9 cellular contexts compared by ENCODE assay signal in genomic region chr12:67593041-67593870, GRCh38. TPM values are rescaled to one million over a fixed set of nuclear protein-coding genes. Genes with fewer than 3 reads are reported as not detected.
DNase-seq lines count a peak whose midpoint lies in the region; TF ChIP-seq lines count a peak whose summit lies in the region.
"Had no signal": no experiment of that assay in that cellular context is flagged by ENCODE, and none has a peak within 500 bp of the region (broad histone marks: within the 10 kb centered on the region; RNA-seq: fewer than 3 reads in every experiment).

No MANE protein-coding gene starts in this region.

- H2AFZ ChIP-seq in smooth muscle cell (ENCODE audit: low read depth): no peak overlapping the region

- H3K4me1 ChIP-seq in endodermal cell (ENCODE audit: control insufficient read depth, insufficient read depth, low read length) (no peaks in the 10 kb centered on the region), smooth muscle cell (ENCODE audit: low read depth) (no peaks in the 10 kb centered on the region), testis (no peaks in the 10 kb centered on the region)

- no peak for TF ChIP-seq POLR2A in testis (IDR thresholded peaks at IDR 0.05)

- no peak overlapping the region for H3K9ac ChIP-seq in endodermal cell (ENCODE audit: extremely low read depth, low read length, poor library complexity, severe bottlenecking)
- H3K9ac ChIP-seq in smooth muscle cell (ENCODE audit: low read depth): no peak overlapping the region

- peak overlapping the region; percentile 27 for H3K4me3 Mint-ChIP-seq in activated CD4-positive, alpha-beta T cell treated with anti-CD3 and anti-CD28 coated beads, Interleukin-2, amount 10 ng/mL, durations not matched to agents 24 days and 14 days
- H3K4me3 Mint-ChIP-seq in endodermal cell: no peak overlapping the region

- no peak for TF ChIP-seq CTCF in endodermal cell (conservative IDR thresholded peaks at IDR 0.05)
- TF ChIP-seq CTCF in smooth muscle cell (IDR thresholded peaks at IDR 0.05; ENCODE audit: borderline replicate concordance, insufficient read depth, poor library complexity, severe bottlenecking): no peak
- TF ChIP-seq CTCF in testis (IDR thresholded peaks at IDR 0.05): no peak

- no peaks in the 10 kb centered on the region for H4K20me1 ChIP-seq in smooth muscle cell (ENCODE audit: low read depth)

- H3K79me2 ChIP-seq in smooth muscle cell (ENCODE audit: low read depth): no peaks in the 10 kb centered on the region

- no peak overlapping the region for H3K4me3 ChIP-seq in MG63
- no peak overlapping the region for H3K4me3 ChIP-seq in endodermal cell (ENCODE audit: low read length)
- H3K4me3 ChIP-seq in smooth muscle cell: no peak overlapping the region
- no peak overlapping the region for H3K4me3 ChIP-seq in testis
- H3K4me3 ChIP-seq: coronary artery had no signal

- WGBS in endodermal cell (ENCODE audit: insufficient coverage in 1 of 2, insufficient read length in 1 of 2), 2 experiments: 92% methylated on average over 1 of the region's 1 CpG; no CpG with 5 or more reads in 1 of the 2 experiments
- 79% methylated on average over 1 of the region's 1 CpG for WGBS in smooth muscle cell (ENCODE audit: low lambda C conversion rate)
- 83 to 89% methylated on average over 1 of the region's 1 CpG for WGBS in testis, 2 donors

- no peaks in the 10 kb centered on the region for H3K27me3 ChIP-seq in MG63
- H3K27me3 ChIP-seq in endodermal cell (ENCODE audit: control insufficient read depth, insufficient read depth, low read length, poor library complexity, severe bottlenecking): no peaks in the 10 kb centered on the region
- no peaks in the 10 kb centered on the region for H3K27me3 ChIP-seq in smooth muscle cell (ENCODE audit: low read depth)
- H3K27me3 ChIP-seq in testis: no peaks in the 10 kb centered on the region

- H3K27ac ChIP-seq in endodermal cell (ENCODE audit: low read depth, low read length) (no peak overlapping the region), smooth muscle cell (ENCODE audit: low read depth) (peak overlapping the region; percentile 58), testis (no peak overlapping the region)
- H3K27ac ChIP-seq: coronary artery had no signal

- peaks cover 14% of the 10 kb centered on the region for H3K9me3 Mint-ChIP-seq in activated CD4-positive, alpha-beta T cell treated with anti-CD3 and anti-CD28 coated beads, Interleukin-2, amount 10 ng/mL, durations not matched to agents 24 days and 14 days
- peaks cover 7% of the 10 kb centered on the region for H3K9me3 Mint-ChIP-seq in endodermal cell

- peak overlapping the region; percentile 27 for H3K4me2 ChIP-seq in smooth muscle cell

- no peaks in the 10 kb centered on the region for H3K36me3 Mint-ChIP-seq in activated CD4-positive, alpha-beta T cell treated with anti-CD3 and anti-CD28 coated beads, Interleukin-2, amount 10 ng/mL, durations not matched to agents 24 days and 14 days (ENCODE audit: low read depth)
- H3K36me3 Mint-ChIP-seq in endodermal cell (ENCODE audit: low read depth): no peaks in the 10 kb centered on the region

- H3F3A ChIP-seq in smooth muscle cell (ENCODE audit: low read depth): peaks cover 7% of the 10 kb centered on the region

- DNase-seq in activated CD4-positive, alpha-beta T cell treated with anti-CD3 and anti-CD28 coated beads, Interleukin-2, amount 10 ng/mL, durations not matched to agents 24 days and 14 days: peak; percentile 60
- no peak for DNase-seq in activated CD4-positive, alpha-beta T cell treated with anti-CD3 and anti-CD28 coated beads, Interleukin-2, amount 50 U/mL, for 4 hours
- DNase-seq in MG63: peak; percentile 59
- peak; percentile 52 for DNase-seq in endodermal cell
- no peak for DNase-seq in smooth muscle cell (lab: John Stamatoyannopoulos, UW; ENCODE audit: unreplicated experiment)
- no peak for DNase-seq in NK-92 (lab: John Stamatoyannopoulos, UW; ENCODE audit: unreplicated experiment)
- DNase-seq in testis: no peak
- no peak for DNase-seq in pons (ENCODE audit: low spot score)

- intact Hi-C loops in activated CD4-positive, alpha-beta T cell treated with anti-CD3 and anti-CD28 coated beads, Interleukin-2, amount 10 ng/mL, durations not matched to agents 24 days and 14 days (cut with micrococcal nuclease): loop anchor here (2.0 to 5.0 kb wide), 3 partner anchors 39 to 106 kb away; partner anchors contain the start of gene DYRK2
- intact Hi-C loops in testis (cut with DNase I; ENCODE audit: low total_unique reads): no loop called here

- peaks cover 3% of the 10 kb centered on the region for H3K27me3 Mint-ChIP-seq in activated CD4-positive, alpha-beta T cell treated with anti-CD3 and anti-CD28 coated beads, Interleukin-2, amount 10 ng/mL, durations not matched to agents 24 days and 14 days
- H3K27me3 Mint-ChIP-seq in endodermal cell (ENCODE audit: insufficient read depth): no peaks in the 10 kb centered on the region

- peak overlapping the region; percentile 67 for H3K27ac Mint-ChIP-seq in activated CD4-positive, alpha-beta T cell treated with anti-CD3 and anti-CD28 coated beads, Interleukin-2, amount 10 ng/mL, durations not matched to agents 24 days and 14 days
- H3K27ac Mint-ChIP-seq in endodermal cell: no peak overlapping the region

- H3K4me1 Mint-ChIP-seq in activated CD4-positive, alpha-beta T cell treated with anti-CD3 and anti-CD28 coated beads, Interleukin-2, amount 10 ng/mL, durations not matched to agents 24 days and 14 days: peaks cover 42% of the 10 kb centered on the region
- peaks cover 3% of the 10 kb centered on the region for H3K4me1 Mint-ChIP-seq in endodermal cell

- H3K9me3 ChIP-seq in MG63: no peaks in the 10 kb centered on the region
- H3K9me3 ChIP-seq in endodermal cell (ENCODE audit: control insufficient read depth, low read length): peaks cover 17% of the 10 kb centered on the region
- H3K9me3 ChIP-seq in smooth muscle cell (replicated peaks; ENCODE audit: low read depth): no peaks in the 10 kb centered on the region
- H3K9me3 ChIP-seq in testis: no peaks in the 10 kb centered on the region

- H3K36me3 ChIP-seq in MG63: no peaks in the 10 kb centered on the region
- H3K36me3 ChIP-seq in endodermal cell (ENCODE audit: control insufficient read depth, insufficient read depth, low read length): no peaks in the 10 kb centered on the region
- H3K36me3 ChIP-seq in smooth muscle cell (ENCODE audit: low read depth): no peaks in the 10 kb centered on the region
- H3K36me3 ChIP-seq in testis (ENCODE audit: low read depth, missing control alignments): no peaks in the 10 kb centered on the region

RNA-seq across cellular contexts. Expression of gene DYRK2, which starts 55.3 kb away (rescaled TPM):
- total RNA-seq in activated CD4-positive, alpha-beta T cell treated with anti-CD3 and anti-CD28 coated beads, Interleukin-2, amount 10 ng/mL, durations not matched to agents 24 days and 14 days: 35.5 and 37.8 TPM in 2 replicates
- 16.5 and 23.1 TPM in 2 replicates for total RNA-seq in MG63 (2014; rRNA removed; shearing (Covaris generic); ENCODE audit: low replicate concordance)
- total RNA-seq in endodermal cell (10 to 100 TPM; 29.5 to 33.2 TPM), smooth muscle cell (44.0 and 65.3 TPM in 2 replicates), testis (10 to 100 TPM; 17.4 to 18.4 TPM)
- 31.8 TPM for polyA plus RNA-seq in endodermal cell (2013, experiment 1 of 2)
- 30.0 TPM for polyA plus RNA-seq in endodermal cell (2013, experiment 2 of 2)
- polyA plus RNA-seq in smooth muscle cell (41.6 and 64.1 TPM in 2 replicates), testis (ENCODE audit: insufficient read depth, low read depth, low replicate concordance) (14.6 TPM)

Comparison
In these comparisons a context has a peak if more than half of its experiments do, and no peak if none do; other contexts are left out.
1. DNase-seq: peak in activated CD4-positive, alpha-beta T cell treated with anti-CD3 and anti-CD28 coated beads, Interleukin-2, amount 10 ng/mL, durations not matched to agents 24 days and 14 days (single experiment), MG63 (single experiment) and endodermal cell (single experiment); none in activated CD4-positive, alpha-beta T cell treated with anti-CD3 and anti-CD28 coated beads, Interleukin-2, amount 50 U/mL, for 4 hours (0 of 2), smooth muscle cell (single experiment), NK-92 (single experiment), testis (single experiment) and pons (single experiment).